In genomic region chr3:177783338-177783737, GRCh38 we compare ENCODE assay signal across 20 cellular contexts.
"Had no signal": no experiment of that assay in that cellular context is flagged by ENCODE, and none has a peak within 500 bp of the region (broad histone marks: within the 10 kb centered on the region; RNA-seq: fewer than 3 reads in every experiment).

No MANE protein-coding gene starts in this region.

- H3K27me3 ChIP-seq: body of pancreas, cardiac muscle cell, foreskin keratinocyte, spleen, upper lobe of right lung had no signal

- H3K4me3 Mint-ChIP-seq: activated CD4-positive, alpha-beta memory T cell treated with anti-CD3 and anti-CD28 coated beads for 36 hours; activated naive CD4-positive, alpha-beta T cell treated with anti-CD3 and anti-CD28 coated beads, Interleukin-2, amount 10 ng/mL, durations not matched to agents 7 days and 5 days; activated naive CD8-positive, alpha-beta T cell treated with anti-CD3 and anti-CD28 coated beads, Interleukin-2, amount 50 U/mL, for 24 hours; memory B cell had no signal

- H3K9me3 ChIP-seq: body of pancreas, mucosa of descending colon, spleen, upper lobe of right lung had no signal

- H3K27ac Mint-ChIP-seq: activated CD4-positive, alpha-beta memory T cell treated with anti-CD3 and anti-CD28 coated beads for 36 hours; activated naive CD4-positive, alpha-beta T cell treated with anti-CD3 and anti-CD28 coated beads, Interleukin-2, amount 10 ng/mL, durations not matched to agents 7 days and 5 days; activated naive CD8-positive, alpha-beta T cell treated with anti-CD3 and anti-CD28 coated beads, Interleukin-2, amount 50 U/mL, for 24 hours; memory B cell had no signal

- H3K27ac ChIP-seq: body of pancreas, cardiac muscle cell, foreskin keratinocyte, upper lobe of right lung had no signal

- H3K4me1 ChIP-seq: body of pancreas, foreskin keratinocyte had no signal

- H3K36me3 Mint-ChIP-seq: activated CD4-positive, alpha-beta memory T cell treated with anti-CD3 and anti-CD28 coated beads for 36 hours; activated naive CD4-positive, alpha-beta T cell treated with anti-CD3 and anti-CD28 coated beads, Interleukin-2, amount 10 ng/mL, durations not matched to agents 7 days and 5 days; memory B cell had no signal

- H3K36me3 ChIP-seq: cardiac muscle cell, spleen, upper lobe of right lung had no signal

- ATAC-seq: activated naive CD8-positive, alpha-beta T cell treated with anti-CD3 and anti-CD28 coated beads, Interleukin-2, amount 50 U/mL, for 24 hours; body of pancreas; foreskin keratinocyte; mucosa of descending colon; stimulated activated naive CD8-positive, alpha-beta T cell treated with anti-CD3 and anti-CD28 coated beads, Interleukin-15, Interleukin-2, amounts not matched to agents 100 U/mL and 50 U/mL, for 24 hours; upper lobe of right lung had no signal

- H3K4me3 ChIP-seq: body of pancreas, cardiac muscle cell, mucosa of descending colon, spleen, upper lobe of right lung had no signal

- H3K27me3 Mint-ChIP-seq: activated CD4-positive, alpha-beta memory T cell treated with anti-CD3 and anti-CD28 coated beads for 36 hours; activated naive CD4-positive, alpha-beta T cell treated with anti-CD3 and anti-CD28 coated beads, Interleukin-2, amount 10 ng/mL, durations not matched to agents 7 days and 5 days; activated naive CD8-positive, alpha-beta T cell treated with anti-CD3 and anti-CD28 coated beads, Interleukin-2, amount 50 U/mL, for 24 hours had no signal

- H3K9me3 Mint-ChIP-seq: activated CD4-positive, alpha-beta memory T cell treated with anti-CD3 and anti-CD28 coated beads for 36 hours; activated naive CD8-positive, alpha-beta T cell treated with anti-CD3 and anti-CD28 coated beads, Interleukin-2, amount 50 U/mL, for 24 hours; memory B cell had no signal

- DNase-seq: activated CD4-positive, alpha-beta memory T cell treated with anti-CD3 and anti-CD28 coated beads for 36 hours; activated CD4-positive, alpha-beta T cell treated with anti-CD3 and anti-CD28 coated beads for 48 hours; activated effector memory CD4-positive, alpha-beta T cell treated with anti-CD3 and anti-CD28 coated beads, Interleukin-2, amount 50 U/mL, for 16 hours; activated naive CD4-positive, alpha-beta T cell treated with anti-CD3 and anti-CD28 coated beads, Interleukin-2, amount 10 ng/mL, durations not matched to agents 7 days and 5 days; activated naive CD8-positive, alpha-beta T cell treated with anti-CD3 and anti-CD28 coated beads, Interleukin-2, amount 50 U/mL, for 24 hours; body of pancreas; dermis blood vessel endothelial cell; effector CD8-positive, alpha-beta T cell; erythroblast; foreskin keratinocyte; glutamatergic neuron; mucosa of descending colon; nucleus accumbens; posterior cingulate gyrus; spleen; stimulated activated CD4-positive, alpha-beta T cell treated with anti-CD3 and anti-CD28 coated beads, Interleukin-4, amount 100 ng/mL, for 24 hours; stimulated activated naive CD8-positive, alpha-beta T cell treated with anti-CD3 and anti-CD28 coated beads, Interleukin-15, Interleukin-2, amounts not matched to agents 100 U/mL and 50 U/mL, for 24 hours; upper lobe of right lung had no signal
